In genomic region chr6:24927985-24928735, GRCh38 we compare ENCODE assay signal across 1 cellular context.
TF ChIP-seq lines count a peak whose summit lies in the region.

No MANE protein-coding gene starts in this region.

TF ChIP-seq in GM23338, 12 proteins besides CTCF, POLR2A, EP300 and RAD21 (continued from another document):
- TF ChIP-seq, protein P1, sequence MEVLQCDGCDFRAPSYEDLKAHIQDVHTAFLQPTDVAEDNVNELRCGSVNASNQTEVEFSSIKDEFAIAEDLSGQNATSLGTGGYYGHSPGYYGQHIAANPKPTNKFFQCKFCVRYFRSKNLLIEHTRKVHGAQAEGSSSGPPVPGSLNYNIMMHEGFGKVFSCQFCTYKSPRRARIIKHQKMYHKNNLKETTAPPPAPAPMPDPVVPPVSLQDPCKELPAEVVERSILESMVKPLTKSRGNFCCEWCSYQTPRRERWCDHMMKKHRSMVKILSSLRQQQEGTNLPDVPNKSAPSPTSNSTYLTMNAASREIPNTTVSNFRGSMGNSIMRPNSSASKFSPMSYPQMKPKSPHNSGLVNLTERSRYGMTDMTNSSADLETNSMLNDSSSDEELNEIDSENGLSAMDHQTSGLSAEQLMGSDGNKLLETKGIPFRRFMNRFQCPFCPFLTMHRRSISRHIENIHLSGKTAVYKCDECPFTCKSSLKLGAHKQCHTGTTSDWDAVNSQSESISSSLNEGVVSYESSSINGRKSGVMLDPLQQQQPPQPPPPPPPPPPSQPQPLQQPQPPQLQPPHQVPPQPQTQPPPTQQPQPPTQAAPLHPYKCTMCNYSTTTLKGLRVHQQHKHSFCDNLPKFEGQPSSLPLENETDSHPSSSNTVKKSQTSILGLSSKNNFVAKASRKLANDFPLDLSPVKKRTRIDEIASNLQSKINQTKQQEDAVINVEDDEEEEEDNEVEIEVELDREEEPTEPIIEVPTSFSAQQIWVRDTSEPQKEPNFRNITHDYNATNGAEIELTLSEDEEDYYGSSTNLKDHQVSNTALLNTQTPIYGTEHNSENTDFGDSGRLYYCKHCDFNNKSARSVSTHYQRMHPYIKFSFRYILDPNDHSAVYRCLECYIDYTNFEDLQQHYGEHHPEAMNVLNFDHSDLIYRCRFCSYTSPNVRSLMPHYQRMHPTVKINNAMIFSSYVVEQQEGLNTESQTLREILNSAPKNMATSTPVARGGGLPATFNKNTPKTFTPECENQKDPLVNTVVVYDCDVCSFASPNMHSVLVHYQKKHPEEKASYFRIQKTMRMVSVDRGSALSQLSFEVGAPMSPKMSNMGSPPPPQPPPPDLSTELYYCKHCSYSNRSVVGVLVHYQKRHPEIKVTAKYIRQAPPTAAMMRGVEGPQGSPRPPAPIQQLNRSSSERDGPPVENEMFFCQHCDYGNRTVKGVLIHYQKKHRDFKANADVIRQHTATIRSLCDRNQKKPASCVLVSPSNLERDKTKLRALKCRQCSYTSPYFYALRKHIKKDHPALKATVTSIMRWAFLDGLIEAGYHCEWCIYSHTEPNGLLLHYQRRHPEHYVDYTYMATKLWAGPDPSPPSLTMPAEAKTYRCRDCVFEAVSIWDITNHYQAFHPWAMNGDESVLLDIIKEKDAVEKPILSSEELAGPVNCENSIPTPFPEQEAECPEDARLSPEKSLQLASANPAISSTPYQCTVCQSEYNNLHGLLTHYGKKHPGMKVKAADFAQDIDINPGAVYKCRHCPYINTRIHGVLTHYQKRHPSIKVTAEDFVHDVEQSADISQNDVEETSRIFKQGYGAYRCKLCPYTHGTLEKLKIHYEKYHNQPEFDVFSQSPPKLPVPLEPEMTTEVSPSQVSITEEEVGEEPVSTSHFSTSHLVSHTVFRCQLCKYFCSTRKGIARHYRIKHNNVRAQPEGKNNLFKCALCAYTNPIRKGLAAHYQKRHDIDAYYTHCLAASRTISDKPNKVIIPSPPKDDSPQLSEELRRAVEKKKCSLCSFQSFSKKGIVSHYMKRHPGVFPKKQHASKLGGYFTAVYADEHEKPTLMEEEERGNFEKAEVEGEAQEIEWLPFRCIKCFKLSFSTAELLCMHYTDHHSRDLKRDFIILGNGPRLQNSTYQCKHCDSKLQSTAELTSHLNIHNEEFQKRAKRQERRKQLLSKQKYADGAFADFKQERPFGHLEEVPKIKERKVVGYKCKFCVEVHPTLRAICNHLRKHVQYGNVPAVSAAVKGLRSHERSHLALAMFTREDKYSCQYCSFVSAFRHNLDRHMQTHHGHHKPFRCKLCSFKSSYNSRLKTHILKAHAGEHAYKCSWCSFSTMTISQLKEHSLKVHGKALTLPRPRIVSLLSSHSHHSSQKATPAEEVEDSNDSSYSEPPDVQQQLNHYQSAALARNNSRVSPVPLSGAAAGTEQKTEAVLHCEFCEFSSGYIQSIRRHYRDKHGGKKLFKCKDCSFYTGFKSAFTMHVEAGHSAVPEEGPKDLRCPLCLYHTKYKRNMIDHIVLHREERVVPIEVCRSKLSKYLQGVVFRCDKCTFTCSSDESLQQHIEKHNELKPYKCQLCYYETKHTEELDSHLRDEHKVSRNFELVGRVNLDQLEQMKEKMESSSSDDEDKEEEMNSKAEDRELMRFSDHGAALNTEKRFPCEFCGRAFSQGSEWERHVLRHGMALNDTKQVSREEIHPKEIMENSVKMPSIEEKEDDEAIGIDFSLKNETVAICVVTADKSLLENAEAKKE (CRISPR knock-in tag; IDR thresholded peaks at IDR 0.05): no peak
- no peak for TF ChIP-seq ZNF114 (CRISPR knock-in tag; IDR thresholded peaks at IDR 0.05)
- no peak for TF ChIP-seq ETS1 (IDR thresholded peaks at IDR 0.05)
